Comparison of ENCODE assay signal across 8 cellular contexts in the genomic region with DNA sequence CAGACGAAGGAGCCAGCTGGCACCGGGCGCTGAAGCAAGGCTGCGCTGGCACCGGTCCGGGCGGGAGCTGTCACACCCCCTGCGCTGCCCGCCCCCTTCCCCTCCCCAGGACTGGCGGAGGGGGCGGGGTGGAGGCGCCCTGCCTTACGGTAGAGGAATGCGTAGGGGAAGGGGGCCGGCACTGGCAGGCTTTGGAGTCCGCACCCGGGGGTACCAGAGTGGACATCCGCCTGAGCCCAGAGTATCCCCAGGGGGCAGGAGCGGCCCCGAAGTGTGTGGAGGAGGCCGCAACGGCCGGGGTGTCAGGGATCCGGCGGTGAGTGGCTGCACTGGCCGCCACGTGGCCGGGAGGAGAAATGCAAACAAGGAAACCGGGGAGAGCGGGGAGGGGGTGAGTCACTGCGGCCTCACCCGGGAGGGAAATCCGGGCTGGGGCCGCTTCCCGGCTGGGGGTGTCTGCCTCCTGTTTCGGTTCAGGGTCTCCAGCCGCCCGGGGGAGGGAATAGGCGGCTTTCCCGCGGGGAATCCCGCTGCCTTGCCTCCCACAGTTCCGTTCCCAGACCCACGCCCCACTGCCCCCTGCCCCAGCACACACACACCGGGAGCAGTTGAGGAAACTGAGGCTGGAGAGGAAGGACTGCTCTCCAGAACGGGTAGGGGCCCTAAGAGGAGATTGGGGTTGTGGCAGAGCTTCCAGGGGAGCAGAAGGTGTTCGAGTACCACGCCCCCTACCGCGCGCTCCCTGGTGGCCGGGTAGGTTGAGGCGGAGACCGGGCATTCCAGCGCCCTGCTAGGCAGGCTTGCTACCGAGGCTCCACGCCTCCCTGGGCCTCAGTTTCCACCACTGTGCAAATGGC. TPM values are rescaled to one million over a fixed set of nuclear protein-coding genes. Genes with fewer than 3 reads are reported as not detected.
DNase-seq lines count a peak whose midpoint lies in the region; ATAC-seq lines count a peak whose summit lies in the region.

A gene with protein sequence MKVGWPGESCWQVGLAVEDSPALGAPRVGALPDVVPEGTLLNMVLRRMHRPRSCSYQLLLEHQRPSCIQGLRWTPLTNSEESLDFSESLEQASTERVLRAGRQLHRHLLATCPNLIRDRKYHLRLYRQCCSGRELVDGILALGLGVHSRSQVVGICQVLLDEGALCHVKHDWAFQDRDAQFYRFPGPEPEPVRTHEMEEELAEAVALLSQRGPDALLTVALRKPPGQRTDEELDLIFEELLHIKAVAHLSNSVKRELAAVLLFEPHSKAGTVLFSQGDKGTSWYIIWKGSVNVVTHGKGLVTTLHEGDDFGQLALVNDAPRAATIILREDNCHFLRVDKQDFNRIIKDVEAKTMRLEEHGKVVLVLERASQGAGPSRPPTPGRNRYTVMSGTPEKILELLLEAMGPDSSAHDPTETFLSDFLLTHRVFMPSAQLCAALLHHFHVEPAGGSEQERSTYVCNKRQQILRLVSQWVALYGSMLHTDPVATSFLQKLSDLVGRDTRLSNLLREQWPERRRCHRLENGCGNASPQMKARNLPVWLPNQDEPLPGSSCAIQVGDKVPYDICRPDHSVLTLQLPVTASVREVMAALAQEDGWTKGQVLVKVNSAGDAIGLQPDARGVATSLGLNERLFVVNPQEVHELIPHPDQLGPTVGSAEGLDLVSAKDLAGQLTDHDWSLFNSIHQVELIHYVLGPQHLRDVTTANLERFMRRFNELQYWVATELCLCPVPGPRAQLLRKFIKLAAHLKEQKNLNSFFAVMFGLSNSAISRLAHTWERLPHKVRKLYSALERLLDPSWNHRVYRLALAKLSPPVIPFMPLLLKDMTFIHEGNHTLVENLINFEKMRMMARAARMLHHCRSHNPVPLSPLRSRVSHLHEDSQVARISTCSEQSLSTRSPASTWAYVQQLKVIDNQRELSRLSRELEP (minus strand): TSS at position 47 of the 857 bp plus-strand sequence. CDS start 324 bp downstream, outside the sequence.

- peak within 1 kb of the TSS; percentile 74 for H3K4me3 Mint-ChIP-seq in activated T-cell treated with anti-CD3 and anti-CD28 coated beads, Interleukin-2, amount 50 U/mL, for 4 hours

- WGBS in esophagus, 2 donors, result 1 to 2% methylated on average over 51 to 57 of the region's 57 CpGs

- peak; percentile 61 for ATAC-seq in GM18909 (IDR thresholded peaks at IDR 0.05; ENCODE audit: poor library complexity, unreplicated experiment)
- peak; percentile 46 for ATAC-seq in HG03442 (IDR thresholded peaks at IDR 0.05; ENCODE audit: unreplicated experiment)
- ATAC-seq in activated T-cell treated with anti-CD3 and anti-CD28 coated beads, Interleukin-2, amount 50 U/mL, for 4 hours, result peak; percentile 84 to 87

- H3K36me3 Mint-ChIP-seq in activated T-cell treated with anti-CD3 and anti-CD28 coated beads, Interleukin-2, amount 50 U/mL, for 4 hours (ENCODE audit: insufficient read depth), result no peaks in the 10 kb centered on the region

- H3K27me3 Mint-ChIP-seq in activated T-cell treated with anti-CD3 and anti-CD28 coated beads, Interleukin-2, amount 50 U/mL, for 4 hours (ENCODE audit: low read depth), result no peaks in the 10 kb centered on the region

- H3K9me3 Mint-ChIP-seq in activated T-cell treated with anti-CD3 and anti-CD28 coated beads, Interleukin-2, amount 50 U/mL, for 4 hours, result no peaks in the 10 kb centered on the region

- H3K27me3 ChIP-seq in esophagus (ENCODE audit: control insufficient read depth in 1 of 2, insufficient read depth in 2 of 2, low read length in 2 of 2), result no peaks in the 10 kb centered on the region
- H3K27me3 ChIP-seq in mucosa of rectum (ENCODE audit: control insufficient read depth in 2 of 2, insufficient read depth in 2 of 2, low read length in 2 of 2), result no peaks in the 10 kb centered on the region

- DNase-seq in Ammon's horn (ENCODE audit: low spot score), result peak; percentile 92
- DNase-seq in NOMO-1 treated with dmso at 0.1 percent for 144 hours (lab: John Stamatoyannopoulos, UW; ENCODE audit: unreplicated experiment), result peak; percentile 69
- peak; percentile 70 for DNase-seq in activated T-cell treated with anti-CD3 and anti-CD28 coated beads, Interleukin-2, amount 50 U/mL, for 4 hours
- peak; percentile 40 to 65 for DNase-seq in stimulated activated CD8-positive, alpha-beta memory T cell treated with anti-CD3 and anti-CD28 coated beads, Interleukin-7, amount 100 ng/mL, for 4 hours (ENCODE audit: low read depth in 2 of 2)

- peak within 1 kb of the TSS; percentile 78 to 96 for H3K27ac ChIP-seq in esophagus (ENCODE audit: low read depth in 2 of 2, low read length in 1 of 2)
- H3K27ac ChIP-seq in mucosa of rectum (ENCODE audit: low read depth in 2 of 2, low read length in 2 of 2), result peak within 1 kb of the TSS; percentile 78 to 79

- H3K4me1 ChIP-seq in esophagus (ENCODE audit: control insufficient read depth in 2 of 2, insufficient read depth in 2 of 2, low read length in 1 of 2), result peaks cover 6 to 32% of the 10 kb centered on the region in 2 donors
- peaks cover 38 to 41% of the 10 kb centered on the region in 2 donors for H3K4me1 ChIP-seq in mucosa of rectum (ENCODE audit: control insufficient read depth in 2 of 2, insufficient read depth in 2 of 2, low read length in 2 of 2)

- peaks cover 36% of the 10 kb centered on the region for H3K4me1 Mint-ChIP-seq in activated T-cell treated with anti-CD3 and anti-CD28 coated beads, Interleukin-2, amount 50 U/mL, for 4 hours (ENCODE audit: low read depth)

- H3K9ac ChIP-seq in mucosa of rectum (ENCODE audit: low read depth in 1 of 2, low read length in 2 of 2), result peak within 1 kb of the TSS; percentile 86 to 88

- H3K9me3 ChIP-seq in esophagus (ENCODE audit: control insufficient read depth in 2 of 2, insufficient read depth in 1 of 2, low read depth in 1 of 2, low read length in 1 of 2) (no peaks in the 10 kb centered on the region), mucosa of rectum (ENCODE audit: control insufficient read depth in 2 of 2, low read length in 2 of 2) (no peaks in the 10 kb centered on the region)

- H3K4me3 ChIP-seq in esophagus (ENCODE audit: low read depth in 1 of 2, low read length in 2 of 2) (peak within 1 kb of the TSS; percentile 54 to 65), mucosa of rectum (ENCODE audit: low read length in 2 of 2) (peak within 1 kb of the TSS; percentile 76 to 78)

- H3K36me3 ChIP-seq in esophagus (ENCODE audit: control insufficient read depth in 2 of 2, insufficient read depth in 2 of 2, low read length in 1 of 2) (no peaks in the 10 kb centered on the region), mucosa of rectum (ENCODE audit: control insufficient read depth in 2 of 2, insufficient read depth in 2 of 2, low read length in 2 of 2) (no peaks in the 10 kb centered on the region)

RNA-seq across cellular contexts. Expression of the gene that starts here (rescaled TPM):
- total RNA-seq in activated T-cell treated with anti-CD3 and anti-CD28 coated beads, Interleukin-2, amount 50 U/mL, for 4 hours, result 1 to 10 TPM in 1 of 3 donors, under 1 TPM in 2; 0.55 to 1.3 (median 0.66) TPM
- polyA plus RNA-seq in esophagus, result 10 to 100 TPM; 23.2 to 75.2 TPM

Comparison
In these comparisons a context has a peak if more than half of its experiments do, and no peak if none do; other contexts are left out.
1. Peak in every context shown above with its lines: DNase-seq, ATAC-seq, H3K4me3 ChIP-seq and H3K27ac ChIP-seq.